18 cellular contexts compared by ENCODE assay signal in genomic region chr15:90710436-90710835, GRCh38. TPM values are rescaled to one million over a fixed set of nuclear protein-coding genes. Genes with fewer than 3 reads are reported as not detected.
DNase-seq lines count a peak whose midpoint lies in the region; ATAC-seq and TF ChIP-seq lines count a peak whose summit lies in the region.
"Had no signal": no experiment of that assay in that cellular context is flagged by ENCODE, and none has a peak within 500 bp of the region (broad histone marks: within the 10 kb centered on the region; RNA-seq: fewer than 3 reads in every experiment).

No MANE protein-coding gene starts in this region.

- TF ChIP-seq CTCF in mammary epithelial cell (conservative IDR thresholded peaks at IDR 0.05 in 1 of 2, IDR thresholded peaks at IDR 0.05 in 1 of 2; ENCODE audit: extremely low read depth in 1 of 2, insufficient read depth in 1 of 2, low read depth in 1 of 2, low read length in 2 of 2), result no peak

- ATAC-seq in GM18519 (IDR thresholded peaks at IDR 0.05; ENCODE audit: low FRiP score, unreplicated experiment) (no peak), HG03280 (IDR thresholded peaks at IDR 0.05; ENCODE audit: unreplicated experiment) (no peak)
- ATAC-seq: activated naive CD8-positive, alpha-beta T cell treated with anti-CD3 and anti-CD28 coated beads, Interleukin-2, amount 50 U/mL, for 24 hours had no signal

- no peak overlapping the region for H3K4me2 ChIP-seq in mammary epithelial cell (ENCODE audit: insufficient read depth, low read depth, low read length)

- in situ Hi-C loops in mammary epithelial cell (cut with MboI; ENCODE audit: low sequenced_read_pairs in 2 of 2), result loop anchor here in 1 of 2 donors (5.0 kb wide), 1 partner anchor 177 kb away; no protein-coding TSS in a partner anchor

- CTCF ChIA-PET in mammary epithelial cell (lab: Charles Lee; ENCODE audit: low non-redundant PET), result no interaction called here

- H3K27me3 ChIP-seq in mammary epithelial cell (ENCODE audit: insufficient read depth, low read length), result no peaks in the 10 kb centered on the region
- H3K27me3 ChIP-seq: neutrophil, suprapubic skin had no signal

- H3K9ac ChIP-seq in mammary epithelial cell (ENCODE audit: insufficient read depth, low read length), result no peak overlapping the region

- intact Hi-C loops in mammary epithelial cell (cut with micrococcal nuclease), result no loop called here

- no peaks in the 10 kb centered on the region for H4K20me1 ChIP-seq in mammary epithelial cell (ENCODE audit: insufficient read depth, low read length)

- dilution Hi-C loops in mammary epithelial cell (cut with HindIII; ENCODE audit: low sequenced_read_pairs), result no loop called here

- H3K4me3 ChIP-seq in mammary epithelial cell (replicated peaks in 1 of 3; ENCODE audit: insufficient read depth in 1 of 3, low read depth in 2 of 3, low read length in 3 of 3), result no peak overlapping the region
- H3K4me3 ChIP-seq: suprapubic skin had no signal

- BruUV-seq in mammary epithelial cell (replicated peaks; lab: Mats Ljungman, UMichigan), result no TSS peak

- DNase-seq in ELR (ENCODE audit: low read depth) (peak; percentile 10), mammary epithelial cell (no peak), islet precursor cell (peak; percentile 57), NCI-H1105 treated with DMSO at 0.1 percent for 48 hours (lab: John Stamatoyannopoulos, UW) (no peak), epidermal melanocyte (ENCODE audit: insufficient read length, low spot score) (no peak)
- DNase-seq: activated CD4-positive, alpha-beta T cell treated with anti-CD3 and anti-CD28 coated beads, Interleukin-2, amount 10 ng/mL, durations not matched to agents 24 days and 14 days; activated naive CD8-positive, alpha-beta T cell treated with anti-CD3 and anti-CD28 coated beads, Interleukin-2, amount 50 U/mL, for 24 hours; central memory CD4-positive, alpha-beta T cell; DMS53; kidney; midbrain; right cardiac atrium; SHP77 had no signal

- H3K79me2 ChIP-seq in mammary epithelial cell (ENCODE audit: insufficient read depth, low read length), result no peaks in the 10 kb centered on the region

- H3K9me3 ChIP-seq in KOPT-K1 (ENCODE audit: insufficient read depth, low read length, poor library complexity, severe bottlenecking) (no peaks in the 10 kb centered on the region), mammary epithelial cell (replicated peaks; ENCODE audit: insufficient read depth, low read length) (no peaks in the 10 kb centered on the region)
- H3K9me3 ChIP-seq: neutrophil, suprapubic skin had no signal

- no peaks in the 10 kb centered on the region for H3K4me1 ChIP-seq in mammary epithelial cell (ENCODE audit: insufficient read depth, low read length)
- H3K4me1 ChIP-seq: suprapubic skin had no signal

- 74% methylated on average over 4 of the region's 4 CpGs for WGBS in mammary epithelial cell (ENCODE audit: low coverage, missing lambda C conversion rate)

- H3K27ac ChIP-seq in KOPT-K1 (ENCODE audit: low read depth, low read length, poor library complexity, severe bottlenecking), result peak overlapping the region; percentile 31
- no peak overlapping the region for H3K27ac ChIP-seq in mammary epithelial cell (ENCODE audit: insufficient read depth, low read depth, low read length)
- H3K27ac ChIP-seq: neutrophil, suprapubic skin had no signal

- H3K36me3 ChIP-seq in KOPT-K1 (ENCODE audit: insufficient read depth, low read length), result no peaks in the 10 kb centered on the region
- no peaks in the 10 kb centered on the region for H3K36me3 ChIP-seq in mammary epithelial cell (ENCODE audit: insufficient read depth, low read length)
- H3K36me3 ChIP-seq: neutrophil, suprapubic skin had no signal

- H2AFZ ChIP-seq in mammary epithelial cell (ENCODE audit: low read depth, low read length), result peak overlapping the region; percentile 1

RNA-seq across cellular contexts. Expression of gene BLM, which starts 6.7 kb away (rescaled TPM):
- total RNA-seq in mammary epithelial cell, result 1 to 10 TPM in 1 of 2 donors, under 1 TPM in 1; 0.83 to 9.2 TPM
- polyA plus RNA-seq in mammary epithelial cell, result 4.4 TPM
- 62.5 TPM for polyA minus RNA-seq in mammary epithelial cell

Comparison
In these comparisons a context has a peak if more than half of its experiments do, and no peak if none do; other contexts are left out.
1. DNase-seq: peak in ELR (single experiment) and islet precursor cell (single experiment); none in mammary epithelial cell (single experiment), NCI-H1105 treated with DMSO at 0.1 percent for 48 hours (single experiment) and epidermal melanocyte (single experiment).